ENCODE assay signal across 29 cellular contexts in genomic region chr16:11470676-11471415, GRCh38.
A peak's percentile ranks its signal among the peaks of the same experiment; 100 is the strongest.
DNase-seq lines count a peak whose midpoint lies in the region; ATAC-seq, FAIRE-seq and TF ChIP-seq lines count a peak whose summit lies in the region.
"Had no signal": no experiment of that assay in that cellular context is flagged by ENCODE, and none has a peak within 500 bp of the region (broad histone marks: within the 10 kb centered on the region; RNA-seq: fewer than 3 reads in every experiment).

No MANE protein-coding gene starts in this region.

- H2BK5ac ChIP-seq in H1 (ENCODE audit: low read depth, low read length) = no peak overlapping the region

- CTCF ChIA-PET in H1 (lab: Charles Lee; ENCODE audit: partially characterized antibody) = no interaction called here

- TF ChIP-seq CTCF in H1 (IDR thresholded peaks at IDR 0.05; ENCODE audit: control extremely low read depth in 1 of 3, insufficient read depth in 1 of 3, low read depth in 1 of 3, low read length in 3 of 3) (no peak), neural progenitor cell (IDR thresholded peaks at IDR 0.05) (no peak)

- H3K4me2 ChIP-seq in H1 (ENCODE audit: insufficient read depth in 1 of 2, low read depth in 2 of 2, low read length in 2 of 2) (no peak overlapping the region), neural progenitor cell (no peak overlapping the region)

- no peak overlapping the region for H2BK15ac ChIP-seq in H1 (ENCODE audit: low read length)

- peaks cover 4% of the 10 kb centered on the region for H3K27me3 Mint-ChIP-seq in neural progenitor cell (ENCODE audit: insufficient read depth, low read depth)
- H3K27me3 Mint-ChIP-seq: activated T-cell treated with anti-CD3 and anti-CD28 coated beads, Interleukin-2, amount 50 U/mL, for 24 hours; B cell; stimulated activated naive CD8-positive, alpha-beta T cell treated with anti-CD3 and anti-CD28 coated beads, Interleukin-15, Interleukin-2, amounts not matched to agents 100 ng/mL and 50 ng/mL, for 24 hours had no signal

- H3K79me1 ChIP-seq in H1 (ENCODE audit: low read depth, low read length) = no peaks in the 10 kb centered on the region

- peak overlapping the region; percentile 57; the same call in 1 of the 2 replicates for H4K8ac ChIP-seq in H1 (ENCODE audit: extremely low read depth, insufficient read depth, low read length)

- POLR2A ChIA-PET in H1 (lab: Charles Lee; ENCODE audit: partially characterized antibody) = interaction anchor here (1.1 to 1.2 kb wide), 2 partner anchors 33 to 76 kb away, joined by 3 read pairs; no protein-coding TSS in a partner anchor

- no peak overlapping the region for H3K27ac ChIP-seq in H1 (ENCODE audit: low read depth, low read length)
- no peak overlapping the region for H3K27ac ChIP-seq in neural progenitor cell
- H3K27ac ChIP-seq: adrenal gland, heart right ventricle, tibial nerve had no signal

- no peak for TF ChIP-seq EP300 in H1 (IDR thresholded peaks at IDR 0.05; ENCODE audit: borderline replicate concordance in 1 of 2, low read depth in 2 of 2, low read length in 2 of 2)

- no peak overlapping the region for H3K4me3 Mint-ChIP-seq in neural progenitor cell
- H3K4me3 Mint-ChIP-seq: activated T-cell treated with anti-CD3 and anti-CD28 coated beads, Interleukin-2, amount 50 U/mL, for 24 hours; B cell; dendritic cell treated with granulocyte-macrophage colony-stimulating factor and Interleukin-4, amounts not matched to agents 40 ng/mL and 50 ng/mL, for 4 days; stimulated activated naive CD8-positive, alpha-beta T cell treated with anti-CD3 and anti-CD28 coated beads, Interleukin-15, Interleukin-2, amounts not matched to agents 100 ng/mL and 50 ng/mL, for 24 hours had no signal

- no peak overlapping the region for H2AK5ac ChIP-seq in H1 (ENCODE audit: low read depth, low read length)

- H2BK20ac ChIP-seq in H1 (ENCODE audit: low read length) = no peak overlapping the region

- H3K9me3 Mint-ChIP-seq in neural progenitor cell = no peaks in the 10 kb centered on the region
- H3K9me3 Mint-ChIP-seq: activated T-cell treated with anti-CD3 and anti-CD28 coated beads, Interleukin-2, amount 50 U/mL, for 24 hours; dendritic cell treated with granulocyte-macrophage colony-stimulating factor and Interleukin-4, amounts not matched to agents 40 ng/mL and 50 ng/mL, for 4 days; stimulated activated naive CD8-positive, alpha-beta T cell treated with anti-CD3 and anti-CD28 coated beads, Interleukin-15, Interleukin-2, amounts not matched to agents 100 ng/mL and 50 ng/mL, for 24 hours had no signal

- H3K4me3 ChIP-seq in H1 (ENCODE audit: extremely low read depth in 1 of 4, insufficient read depth in 2 of 4, low read depth in 3 of 4, low read length in 4 of 4) (no peak overlapping the region), neural progenitor cell (no peak overlapping the region)
- H3K4me3 ChIP-seq: adrenal gland, heart right ventricle, tibial nerve had no signal

- no peak overlapping the region for H4K5ac ChIP-seq in H1 (ENCODE audit: insufficient read length, low read depth, low read length)

- H3K14ac ChIP-seq in H1 (ENCODE audit: insufficient read length) = no peak overlapping the region

- H4K20me1 ChIP-seq in H1 (replicated peaks in 1 of 2; ENCODE audit: control insufficient read depth in 1 of 2, insufficient read depth in 2 of 2, low read length in 2 of 2) (no peaks in the 10 kb centered on the region), neural progenitor cell (ENCODE audit: low read depth) (no peaks in the 10 kb centered on the region)

- no peak for TF ChIP-seq POLR2A in H1 (IDR thresholded peaks at IDR 0.05; ENCODE audit: control extremely low read depth in 1 of 2, low read depth in 2 of 2, low read length in 2 of 2)

- H3K9me3 ChIP-seq in H1 (ENCODE audit: insufficient read depth in 2 of 2, low read depth in 1 of 2, low read length in 1 of 2) (no peaks in the 10 kb centered on the region), neural progenitor cell (ENCODE audit: low read depth) (no peaks in the 10 kb centered on the region)
- H3K9me3 ChIP-seq: adrenal gland, heart right ventricle, tibial nerve had no signal

- H3K23ac ChIP-seq in H1 (ENCODE audit: insufficient read length) = no peak overlapping the region

- H3K36me3 ChIP-seq in H1 (ENCODE audit: control insufficient read depth in 2 of 4, insufficient read depth in 4 of 4, low read length in 3 of 4) (peaks cover 0 to 4% (median 0%) of the 10 kb centered on the region in 4 experiments; a peak in 1 of 8 replicates), neural progenitor cell (no peaks in the 10 kb centered on the region)
- H3K36me3 ChIP-seq: adrenal gland, heart right ventricle, tibial nerve had no signal

- no peaks in the 10 kb centered on the region for H3K27me3 ChIP-seq in H1 (replicated peaks in 1 of 4; ENCODE audit: control insufficient read depth in 3 of 4, extremely low read depth in 1 of 4, insufficient read depth in 3 of 4, low read length in 3 of 4)
- no peaks in the 10 kb centered on the region for H3K27me3 ChIP-seq in neural progenitor cell
- H3K27me3 ChIP-seq: adrenal gland, heart right ventricle, tibial nerve had no signal

- H3F3A ChIP-seq in neural progenitor cell (ENCODE audit: low read depth) = no peaks in the 10 kb centered on the region

- 88% methylated on average over 17 of the region's 17 CpGs; no CpG with 5 or more reads in 1 of the 2 experiments for WGBS in H1 (ENCODE audit: extremely low coverage in 1 of 2, insufficient coverage in 1 of 2, insufficient read length in 1 of 2, insufficient replicate concordance in 2 of 2, low coverage in 1 of 2, low lambda C conversion rate in 2 of 2, missing lambda C conversion rate in 1 of 2), 2 experiments

- intact Hi-C loops in sciatic nerve (cut with DNase I) = no loop called here

- no peak for FAIRE-seq in H1 (lab: Jason Lieb, UNC)
- FAIRE-seq: endometrium, GM12892 had no signal

- no peak overlapping the region for H2BK120ac ChIP-seq in H1 (replicated peaks; ENCODE audit: low read depth, low read length)

- no peaks in the 10 kb centered on the region for H3K23me2 ChIP-seq in H1 (ENCODE audit: low read depth, low read length)

- H4K91ac ChIP-seq in H1 (replicated peaks; ENCODE audit: insufficient read length, low read length) = no peak overlapping the region

- no peak overlapping the region for H3K9ac ChIP-seq in H1 (replicated peaks in 1 of 4; ENCODE audit: extremely low read depth in 1 of 4, low read depth in 3 of 4, low read length in 3 of 4)
- no peak overlapping the region for H3K9ac ChIP-seq in neural progenitor cell

- ATAC-seq in sciatic nerve (peak; percentile 20), GM18861 (IDR thresholded peaks at IDR 0.05; ENCODE audit: unreplicated experiment) (no peak)
- ATAC-seq: activated CD4-positive, CD25-positive, alpha-beta regulatory T cell treated with anti-CD3 and anti-CD28 coated beads, Interleukin-2, amount 50 U/mL, for 24 hours; left colon had no signal

- H3K4me1 ChIP-seq in H1 (replicated peaks in 1 of 4; ENCODE audit: control insufficient read depth in 3 of 4, insufficient read depth in 4 of 4, low read length in 3 of 4) (no peaks in the 10 kb centered on the region), neural progenitor cell (no peaks in the 10 kb centered on the region)
- H3K4me1 ChIP-seq: adrenal gland, heart right ventricle, tibial nerve had no signal

- H3K56ac ChIP-seq in H1 (replicated peaks; ENCODE audit: insufficient read length, low read depth, low read length) = no peak overlapping the region

- H3K36me3 Mint-ChIP-seq in neural progenitor cell = no peaks in the 10 kb centered on the region

- no peak overlapping the region for H3K4ac ChIP-seq in H1 (replicated peaks; ENCODE audit: insufficient read length, low read depth, low read length)

- no peak for TF ChIP-seq RAD21 in H1 (IDR thresholded peaks at IDR 0.05 in 1 of 2, conservative IDR thresholded peaks at IDR 0.05 in 1 of 2; ENCODE audit: low read depth in 2 of 2, low read length in 2 of 2)

- H3K18ac ChIP-seq in H1 (ENCODE audit: extremely low read depth, low read length) = no peak overlapping the region

- no peak overlapping the region for H3K27ac Mint-ChIP-seq in neural progenitor cell
- H3K27ac Mint-ChIP-seq: activated T-cell treated with anti-CD3 and anti-CD28 coated beads, Interleukin-2, amount 50 U/mL, for 24 hours; B cell; dendritic cell treated with granulocyte-macrophage colony-stimulating factor and Interleukin-4, amounts not matched to agents 40 ng/mL and 50 ng/mL, for 4 days; stimulated activated naive CD8-positive, alpha-beta T cell treated with anti-CD3 and anti-CD28 coated beads, Interleukin-15, Interleukin-2, amounts not matched to agents 100 ng/mL and 50 ng/mL, for 24 hours had no signal

- no peak overlapping the region for H2BK12ac ChIP-seq in H1 (ENCODE audit: low read depth, low read length)

- peaks cover 8% of the 10 kb centered on the region for H3K4me1 Mint-ChIP-seq in neural progenitor cell
- H3K4me1 Mint-ChIP-seq: B cell had no signal

- H2AFZ ChIP-seq in H1 (ENCODE audit: low read length) (no peak overlapping the region), neural progenitor cell (replicated peaks) (no peak overlapping the region)

- H3K79me2 ChIP-seq in H1 (ENCODE audit: control insufficient read depth in 1 of 2, insufficient read depth in 2 of 2, low read length in 2 of 2) (no peaks in the 10 kb centered on the region), neural progenitor cell (ENCODE audit: low read depth) (no peaks in the 10 kb centered on the region)

- DNase-seq in NCI-H1694 treated with DMSO at 0.1 percent for 48 hours (lab: John Stamatoyannopoulos, UW) = peak; percentile 19
- no peak for DNase-seq in NCI-H1694 (lab: John Stamatoyannopoulos, UW)
- peak; percentile 15 for DNase-seq in MV-4-11 (lab: John Stamatoyannopoulos, UW)
- DNase-seq in H1 (ENCODE audit: low read depth in 1 of 2, low spot score in 2 of 2) = no peak
- no peak for DNase-seq in sciatic nerve (ENCODE audit: low spot score)
- DNase-seq in cerebellar cortex (ENCODE audit: low spot score) = no peak
- DNase-seq in neural progenitor cell (ENCODE audit: low spot score) = no peak
- DNase-seq: 8988T; activated CD8-positive, alpha-beta memory T cell treated with anti-CD3 and anti-CD28 coated beads for 24 hours; activated naive CD4-positive, alpha-beta T cell; activated T-cell treated with anti-CD3 and anti-CD28 coated beads, Interleukin-2, amount 50 U/mL, for 24 hours; adrenal gland; DMS79 treated with DMSO at 0.1 percent for 48 hours; H7; heart right ventricle; left colon; mesendoderm; NCI-H1105; NCI-H446 treated with DMSO at 0.1 percent for 48 hours; stimulated activated CD4-positive, alpha-beta T cell treated with anti-CD3 and anti-CD28 coated beads, Interleukin-4, amount 100 ng/mL, for 4 hours; T-helper 9 cell had no signal

TF ChIP-seq in H1, 55 proteins besides CTCF, POLR2A, EP300 and RAD21:
- no peak for TF ChIP-seq CHD2 (IDR thresholded peaks at IDR 0.05; ENCODE audit: low read length)
- TF ChIP-seq KDM1A (IDR thresholded peaks at IDR 0.05; ENCODE audit: borderline replicate concordance, low read length) = peak; percentile 23; the same call in 1 of the 2 replicates
- TF ChIP-seq, protein P1, sequence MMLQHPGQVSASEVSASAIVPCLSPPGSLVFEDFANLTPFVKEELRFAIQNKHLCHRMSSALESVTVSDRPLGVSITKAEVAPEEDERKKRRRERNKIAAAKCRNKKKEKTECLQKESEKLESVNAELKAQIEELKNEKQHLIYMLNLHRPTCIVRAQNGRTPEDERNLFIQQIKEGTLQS (IDR thresholded peaks at IDR 0.05; ENCODE audit: insufficient read depth, low read depth, low read length) = no peak
- TF ChIP-seq JUND (IDR thresholded peaks at IDR 0.05; ENCODE audit: low read length) = no peak
TF ChIP-seq in H1: peak in this region for 1.

Comparison
In these comparisons a context has a peak if more than half of its experiments do, and no peak if none do; other contexts are left out.
1. DNase-seq: peak in NCI-H1694 treated with DMSO at 0.1 percent for 48 hours (single experiment) and MV-4-11 (single experiment); none in NCI-H1694 (single experiment), H1 (0 of 2), sciatic nerve (single experiment), cerebellar cortex (single experiment) and neural progenitor cell (single experiment).